Comparison of ENCODE assay signal across 6 cellular contexts in the genomic region with DNA sequence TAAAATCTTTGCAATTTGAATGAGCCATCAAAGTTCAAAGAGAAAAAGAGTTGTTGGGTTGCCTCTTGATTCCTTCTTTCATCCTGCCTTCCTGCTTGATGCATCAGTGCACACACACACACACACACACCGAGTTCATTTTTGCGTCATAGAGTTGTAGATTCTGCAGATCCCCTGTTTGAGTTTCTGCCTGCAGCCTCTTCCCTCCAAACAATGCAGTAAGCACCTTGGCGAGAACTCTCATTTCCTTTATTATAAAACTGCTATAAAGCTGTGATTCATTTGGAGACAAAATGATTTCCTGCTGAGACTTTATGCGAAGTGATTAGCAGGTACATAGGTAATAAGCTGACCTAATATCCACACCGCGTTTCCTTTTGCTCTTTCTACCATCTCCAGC. TPM values are rescaled to one million over a fixed set of nuclear protein-coding genes. Genes with fewer than 3 reads are reported as not detected.
"Had no signal": no experiment of that assay in that cellular context is flagged by ENCODE, and none has a peak within 500 bp of the region (broad histone marks: within the 10 kb centered on the region; RNA-seq: fewer than 3 reads in every experiment).

No MANE protein-coding gene starts in this region.

- ATAC-seq: GM23338, HepG2 had no signal

- DNase-seq: H9, HCEC 1CT, KBM-7 had no signal

- H3K4me3 ChIP-seq: GM23338 had no signal

RNA-seq across cellular contexts. Expression of a gene that starts 26.7 kb away (rescaled TPM):
- total RNA-seq: GM23338, HepG2, HT1080 had no signal
